In genomic region chr7:147188485-147188884, GRCh38 we compare ENCODE assay signal across 24 cellular contexts.
A peak's percentile ranks its signal among the peaks of the same experiment; 100 is the strongest.
DNase-seq lines count a peak whose midpoint lies in the region; ATAC-seq and TF ChIP-seq lines count a peak whose summit lies in the region.
"Had no signal": no experiment of that assay in that cellular context is flagged by ENCODE, and none has a peak within 500 bp of the region (broad histone marks: within the 10 kb centered on the region; RNA-seq: fewer than 3 reads in every experiment).

No MANE protein-coding gene starts in this region.

- 0 out of 2 replicates have a peak overlapping the region, but pooled peaks have one; percentile 16 for H2AFZ ChIP-seq in OCI-LY1 (ENCODE audit: low read length)

- H3K4me3 ChIP-seq in OCI-LY1 (ENCODE audit: low read depth, low read length, poor library complexity, severe bottlenecking) (no peak overlapping the region), left lung (no peak overlapping the region), MG63 (no peak overlapping the region)
- H3K4me3 ChIP-seq: BLaER1, GM12878 had no signal

- H3K9me2 ChIP-seq in OCI-LY1 (ENCODE audit: low read depth, low read length): no peaks in the 10 kb centered on the region

- H3K27ac ChIP-seq in OCI-LY1 (ENCODE audit: low read depth, low read length, poor library complexity, severe bottlenecking) (no peak overlapping the region), left lung (no peak overlapping the region)
- H3K27ac ChIP-seq: BLaER1 had no signal

- TF ChIP-seq CTCF in OCI-LY1 (IDR thresholded peaks at IDR 0.05; ENCODE audit: low read length): no peak
- TF ChIP-seq CTCF in left lung (IDR thresholded peaks at IDR 0.05): no peak

- peak; percentile 77 for ATAC-seq in left lung
- ATAC-seq: GM12878 had no signal

- H4K20me1 ChIP-seq in OCI-LY1 (ENCODE audit: insufficient read depth, low read length): no peaks in the 10 kb centered on the region
- H4K20me1 ChIP-seq: BLaER1 had no signal

- H3K4me1 ChIP-seq in OCI-LY1 (ENCODE audit: insufficient read depth, low read length, severe bottlenecking) (peaks cover 5% of the 10 kb centered on the region), left lung (no peaks in the 10 kb centered on the region)
- H3K4me1 ChIP-seq: BE2C, BLaER1 had no signal

- H3K79me2 ChIP-seq in OCI-LY1 (ENCODE audit: insufficient read depth, low read length): no peaks in the 10 kb centered on the region

- H3K4me2 ChIP-seq in OCI-LY1 (ENCODE audit: low read length): no peak overlapping the region
- H3K4me2 ChIP-seq: BLaER1 had no signal

- DNase-seq in SKM-1 treated with dmso at 0.1 percent for 144 hours (lab: John Stamatoyannopoulos, UW; ENCODE audit: unreplicated experiment) (peak; percentile 48), SKM-1 (lab: John Stamatoyannopoulos, UW; ENCODE audit: unreplicated experiment) (no peak), left lung (no peak), NCI-H128 (lab: John Stamatoyannopoulos, UW; ENCODE audit: unreplicated experiment) (no peak), MG63 (no peak), NCI-H526 (lab: John Stamatoyannopoulos, UW) (no peak)
- DNase-seq: 8988T; ACHN; BE2C; C1 segment of cervical spinal cord; CD4-positive, alpha-beta memory T cell; CD4-positive, CD25-positive, alpha-beta regulatory T cell; CD8-positive, alpha-beta memory T cell; COR-L47; DMS 273 treated with DMSO at 0.1 percent for 48 hours; DMS153; DMS53; DMS79; DND-41; EL; GDM1 had no signal

- H3K27me3 ChIP-seq in OCI-LY1 (ENCODE audit: insufficient read depth, low read length) (no peaks in the 10 kb centered on the region), left lung (no peaks in the 10 kb centered on the region), MG63 (no peaks in the 10 kb centered on the region)
- H3K27me3 ChIP-seq: BE2C, BLaER1 had no signal

- H3K9me3 ChIP-seq in OCI-LY1 (ENCODE audit: low read length): peaks cover 19% of the 10 kb centered on the region; the same call in 1 of the 2 replicates
- no peaks in the 10 kb centered on the region for H3K9me3 ChIP-seq in left lung
- H3K9me3 ChIP-seq in MG63: no peaks in the 10 kb centered on the region
- H3K9me3 ChIP-seq: BE2C, BLaER1 had no signal

- no peaks in the 10 kb centered on the region for H3F3A ChIP-seq in OCI-LY1 (ENCODE audit: insufficient read depth, low read length)

- intact Hi-C loops in left lung (cut with DNase I): no loop called here

- H3K36me3 ChIP-seq in OCI-LY1 (ENCODE audit: insufficient read depth, low read length) (no peaks in the 10 kb centered on the region), left lung (no peaks in the 10 kb centered on the region), MG63 (no peaks in the 10 kb centered on the region)
- H3K36me3 ChIP-seq: BE2C, BLaER1 had no signal

- H3K9ac ChIP-seq in OCI-LY1 (ENCODE audit: low read length): no peak overlapping the region
- H3K9ac ChIP-seq: BLaER1 had no signal
